In the genomic region with DNA sequence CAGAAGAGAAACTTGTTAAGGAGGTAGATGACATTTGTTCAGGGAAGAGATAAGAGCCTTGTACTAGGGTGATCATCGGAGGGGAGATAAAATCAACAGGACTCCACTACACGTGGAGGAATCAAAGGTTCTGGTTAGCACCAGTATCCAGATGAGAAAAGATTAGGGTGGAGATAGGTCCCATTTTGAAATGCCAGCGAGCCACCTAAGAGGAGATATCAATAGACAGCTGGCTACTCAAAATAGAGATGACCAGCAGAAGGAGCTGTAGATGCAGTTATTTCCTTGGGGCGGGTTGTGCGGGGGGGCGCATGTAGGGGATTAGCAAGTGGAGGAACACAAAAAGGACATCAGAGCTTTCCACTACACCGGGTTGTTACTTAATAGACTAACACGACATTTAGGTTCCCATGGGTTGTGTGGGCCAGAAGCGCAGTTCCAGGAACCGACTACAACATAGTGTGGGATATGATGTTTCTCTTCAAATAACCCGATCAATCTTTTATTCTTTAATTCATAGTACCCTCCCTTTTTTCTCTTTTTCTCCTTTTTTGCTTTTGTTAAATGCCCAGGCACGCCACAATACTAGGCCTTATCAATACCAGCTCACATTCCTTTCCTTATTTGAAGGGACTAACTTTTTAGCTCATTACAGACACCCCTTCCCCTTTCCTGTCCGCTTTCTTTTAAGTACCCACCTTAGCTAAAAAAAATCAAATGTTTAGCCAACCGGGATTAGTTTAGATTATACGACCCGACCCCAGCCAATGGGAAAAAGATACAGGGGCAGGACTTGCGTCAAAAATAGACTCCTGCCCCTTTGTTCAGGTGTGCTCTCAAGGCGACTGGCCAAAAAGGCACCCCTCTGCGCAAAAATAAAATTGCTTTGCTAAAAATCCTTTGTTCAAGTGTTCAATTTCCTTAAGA, we compare ENCODE assay signal across 8 cellular contexts. TPM values are rescaled to one million over a fixed set of nuclear protein-coding genes. Genes with fewer than 3 reads are reported as not detected.
A peak's percentile ranks its signal among the peaks of the same experiment; 100 is the strongest.
DNase-seq lines count a peak whose midpoint lies in the region; ATAC-seq and TF ChIP-seq lines count a peak whose summit lies in the region.

No MANE protein-coding gene starts in this region.

- no peaks in the 10 kb centered on the region for H3K36me3 ChIP-seq in right atrium auricular region
- no peaks in the 10 kb centered on the region for H3K36me3 ChIP-seq in rectal smooth muscle tissue (ENCODE audit: control insufficient read depth, insufficient read depth, low read length)

- peak; percentile 41 for TF ChIP-seq CTCF in GM12864 (IDR thresholded peaks at IDR 0.05; ENCODE audit: low read depth, low read length, missing control alignments)
- peak in 1 of 2 donors; percentile 47 for TF ChIP-seq CTCF in right atrium auricular region (IDR thresholded peaks at IDR 0.05)

- peaks cover 36% of the 10 kb centered on the region for H3K4me1 Mint-ChIP-seq in activated naive CD8-positive, alpha-beta T cell treated with anti-CD3 and anti-CD28 coated beads, Interleukin-2, amount 50 U/mL, for 24 hours

- peak overlapping the region; percentile 40 for H3K9ac ChIP-seq in rectal smooth muscle tissue (ENCODE audit: low read length)

- H3K27me3 ChIP-seq in right atrium auricular region (no peaks in the 10 kb centered on the region), rectal smooth muscle tissue (ENCODE audit: control insufficient read depth, insufficient read depth, low read length) (no peaks in the 10 kb centered on the region)

- in situ Hi-C loops in ACHN (cut with HindIII; ENCODE audit: low pct_ligation_motif_present, low pct_unique_long_range_greater_than_20kb, low sequenced_read_pairs): no loop called here

- H3K27ac Mint-ChIP-seq in activated naive CD8-positive, alpha-beta T cell treated with anti-CD3 and anti-CD28 coated beads, Interleukin-2, amount 50 U/mL, for 24 hours: peak overlapping the region; percentile 99

- peak; percentile 65 for DNase-seq in ACHN
- no peak for DNase-seq in GM12864 (ENCODE audit: low read depth)
- DNase-seq in NCI-H524 (lab: John Stamatoyannopoulos, UW): peak; percentile 27 to 56
- DNase-seq in activated naive CD8-positive, alpha-beta T cell treated with anti-CD3 and anti-CD28 coated beads, Interleukin-2, amount 50 U/mL, for 24 hours: no peak
- DNase-seq in right atrium auricular region (ENCODE audit: low spot score): peak; percentile 70
- no peak for DNase-seq in DMS153 treated with DMSO at 0.1 percent for 48 hours (lab: John Stamatoyannopoulos, UW; ENCODE audit: unreplicated experiment)

- H3K4me1 ChIP-seq in right atrium auricular region (peaks cover 0 to 27% of the 10 kb centered on the region in 2 donors), rectal smooth muscle tissue (ENCODE audit: control insufficient read depth, insufficient read depth, low read length) (peaks cover 2% of the 10 kb centered on the region)

- H3K4me3 Mint-ChIP-seq in activated naive CD8-positive, alpha-beta T cell treated with anti-CD3 and anti-CD28 coated beads, Interleukin-2, amount 50 U/mL, for 24 hours: peak overlapping the region; percentile 99

- H3K9me3 ChIP-seq in right atrium auricular region: no peaks in the 10 kb centered on the region

- ATAC-seq in HG02763 (IDR thresholded peaks at IDR 0.05; ENCODE audit: unreplicated experiment): peak; percentile 7
- peak; percentile 1 for ATAC-seq in activated naive CD8-positive, alpha-beta T cell treated with anti-CD3 and anti-CD28 coated beads, Interleukin-2, amount 50 U/mL, for 24 hours

- H3K9me3 Mint-ChIP-seq in activated naive CD8-positive, alpha-beta T cell treated with anti-CD3 and anti-CD28 coated beads, Interleukin-2, amount 50 U/mL, for 24 hours: no peaks in the 10 kb centered on the region

- H3K27ac ChIP-seq in right atrium auricular region (peak overlapping the region; percentile 87 to 89), rectal smooth muscle tissue (ENCODE audit: low read depth, low read length) (peak overlapping the region; percentile 97)

- H3K27me3 Mint-ChIP-seq in activated naive CD8-positive, alpha-beta T cell treated with anti-CD3 and anti-CD28 coated beads, Interleukin-2, amount 50 U/mL, for 24 hours: peaks cover 1% of the 10 kb centered on the region

- H3K36me3 Mint-ChIP-seq in activated naive CD8-positive, alpha-beta T cell treated with anti-CD3 and anti-CD28 coated beads, Interleukin-2, amount 50 U/mL, for 24 hours (ENCODE audit: low read depth): peaks cover 8% of the 10 kb centered on the region

- H3K4me3 ChIP-seq in GM12864 (ENCODE audit: low read depth, low read length): peak overlapping the region; percentile 61
- H3K4me3 ChIP-seq in right atrium auricular region: peak overlapping the region; percentile 55 to 80
- peak overlapping the region; percentile 82 for H3K4me3 ChIP-seq in rectal smooth muscle tissue (ENCODE audit: low read length)

RNA-seq across cellular contexts. Expression of a gene that starts 2.0 kb away (rescaled TPM):
- 1 to 10 TPM in 1 of 2 donors, under 1 TPM in 1; 0.24 to 1.4 TPM for total RNA-seq in right atrium auricular region

RNA-seq across cellular contexts. Expression of a gene that starts 17.0 kb away (rescaled TPM):
- total RNA-seq in right atrium auricular region: 10 to 100 TPM; 20.3 to 36.0 TPM

Comparison
In these comparisons a context has a peak if more than half of its experiments do, and no peak if none do; other contexts are left out.
1. DNase-seq: peak in ACHN (single experiment), NCI-H524 (2 of 2) and right atrium auricular region (single experiment); none in GM12864 (single experiment), activated naive CD8-positive, alpha-beta T cell treated with anti-CD3 and anti-CD28 coated beads, Interleukin-2, amount 50 U/mL, for 24 hours (single experiment) and DMS153 treated with DMSO at 0.1 percent for 48 hours (single experiment).
2. Peak in every context shown above with its lines, with median percentiles within 50 percentile points of each other: H3K4me3 ChIP-seq.